ENCODE assay signal across 8 cellular contexts in genomic region chr19:11887618-11888531, GRCh38. TPM values are rescaled to one million over a fixed set of nuclear protein-coding genes. Genes with fewer than 3 reads are reported as not detected.
DNase-seq lines count a peak whose midpoint lies in the region; ATAC-seq and TF ChIP-seq lines count a peak whose summit lies in the region.

ZNF69 (plus strand) TSS chr19:11887782; CDS start chr19:11887924, 142 bp downstream.

- TF ChIP-seq CTCF in tibial nerve (IDR thresholded peaks at IDR 0.05) = peak in 2 of 5 experiments; percentile 34 to 47

- no peaks in the 10 kb centered on the region for H3K36me3 Mint-ChIP-seq in T-cell

- POLR2A ChIA-PET in T-cell (lab: Charles Lee) = no interaction called here

- no peaks in the 10 kb centered on the region for H3K36me3 ChIP-seq in KOPT-K1 (ENCODE audit: insufficient read depth, low read length)
- no peaks in the 10 kb centered on the region for H3K36me3 ChIP-seq in tibial nerve

- H3K27me3 ChIP-seq in right cardiac atrium (ENCODE audit: control insufficient read depth, insufficient read depth) (no peaks in the 10 kb centered on the region), tibial nerve (no peaks in the 10 kb centered on the region)

- H3K4me1 Mint-ChIP-seq in T-cell = peaks cover 28 to 31% (median 29%) of the 10 kb centered on the region in 3 donors

- intact Hi-C loops in right cardiac atrium (cut with DNase I) = no loop called here
- intact Hi-C loops in posterior vena cava (cut with DNase I) = no loop called here

- TF ChIP-seq POLR2A in tibial nerve (IDR thresholded peaks at IDR 0.05) = peak in 1 of 2 donors; percentile 41

- CTCF ChIA-PET in T-cell (lab: Charles Lee) = interaction anchor here in 1 of 2 donors (0.6 to 1.2 kb wide), 3 partner anchors 90 to 101 kb away, joined by 3 to 7 read pairs (median 4); partner anchors contain the start of gene ZNF491

- DNase-seq in GM04504 (ENCODE audit: low read depth) (peak; percentile 44), T-cell (peak; percentile 9 to 65 (median 43)), right cardiac atrium (peak; percentile 90 to 97 (median 95)), posterior vena cava (ENCODE audit: low spot score) (peak; percentile 91), tibial nerve (ENCODE audit: low spot score in 2 of 2) (peak; percentile 82 to 92), NK-92 (lab: John Stamatoyannopoulos, UW; ENCODE audit: unreplicated experiment) (no peak)

- H3K9me3 ChIP-seq in KOPT-K1 (ENCODE audit: insufficient read depth, low read length, poor library complexity, severe bottlenecking) (peaks cover 3% of the 10 kb centered on the region), right cardiac atrium (ENCODE audit: control insufficient read depth, low read length) (no peaks in the 10 kb centered on the region), tibial nerve (no peaks in the 10 kb centered on the region)

- ATAC-seq in T-cell (replicated peaks in 1 of 4) (peak; percentile 84 to 92 (median 89)), right cardiac atrium (peak; percentile 99 to 100)

- peak in 1 of 2 donors; percentile 65 for TF ChIP-seq EP300 in tibial nerve (IDR thresholded peaks at IDR 0.05)

- H3K4me3 ChIP-seq in right cardiac atrium (ENCODE audit: low read length) (peak within 1 kb of the TSS; percentile 87), tibial nerve (peak within 1 kb of the TSS; percentile 50 to 76 (median 68))

- H3K4me1 ChIP-seq in right cardiac atrium (ENCODE audit: control insufficient read depth, insufficient read depth, low read length) = no peaks in the 10 kb centered on the region
- peaks cover 0 to 19% (median 5%) of the 10 kb centered on the region in 4 donors for H3K4me1 ChIP-seq in tibial nerve

- H3K27ac ChIP-seq in KOPT-K1 (ENCODE audit: low read depth, low read length, poor library complexity, severe bottlenecking) = peak within 1 kb of the TSS; percentile 77
- peak within 1 kb of the TSS; percentile 55 for H3K27ac ChIP-seq in angular gyrus (ENCODE audit: low read depth, low read length)
- peak within 1 kb of the TSS; percentile 46 for H3K27ac ChIP-seq in right cardiac atrium (ENCODE audit: low read length)
- H3K27ac ChIP-seq in tibial nerve = peak within 1 kb of the TSS; percentile 65 to 91 (median 80)

- no peaks in the 10 kb centered on the region for H3K27me3 Mint-ChIP-seq in T-cell

- under 1% methylated on average over 56 of the region's 56 CpGs for WGBS in right cardiac atrium
- 0 to 1% methylated on average over 29 to 52 of the region's 56 CpGs for WGBS in tibial nerve, 2 donors

- H3K9me3 Mint-ChIP-seq in T-cell = peaks cover 0 to 5% (median 3%) of the 10 kb centered on the region in 3 donors

- peak within 1 kb of the TSS; percentile 89 to 94 (median 89) for H3K4me3 Mint-ChIP-seq in T-cell

- peak within 1 kb of the TSS; percentile 85 to 91 for H3K27ac Mint-ChIP-seq in T-cell

RNA-seq across cellular contexts. Expression of gene ZNF69, which starts in this region (rescaled TPM):
- total RNA-seq in T-cell (1 to 10 TPM; 2.2 to 9.6 (median 7.9) TPM), right cardiac atrium (1 to 10 TPM; 4.6 to 6.1 (median 5.8) TPM), posterior vena cava (1 to 10 TPM; 3.7 to 4.0 TPM), tibial nerve (10 to 100 TPM in 1 of 4 donors, 1 to 10 TPM in 3; 9.8 to 10.2 (median 9.9) TPM)
- polyA plus RNA-seq in right cardiac atrium = 3.8 TPM
